ENCODE assay signal across 26 cellular contexts in the genomic region with DNA sequence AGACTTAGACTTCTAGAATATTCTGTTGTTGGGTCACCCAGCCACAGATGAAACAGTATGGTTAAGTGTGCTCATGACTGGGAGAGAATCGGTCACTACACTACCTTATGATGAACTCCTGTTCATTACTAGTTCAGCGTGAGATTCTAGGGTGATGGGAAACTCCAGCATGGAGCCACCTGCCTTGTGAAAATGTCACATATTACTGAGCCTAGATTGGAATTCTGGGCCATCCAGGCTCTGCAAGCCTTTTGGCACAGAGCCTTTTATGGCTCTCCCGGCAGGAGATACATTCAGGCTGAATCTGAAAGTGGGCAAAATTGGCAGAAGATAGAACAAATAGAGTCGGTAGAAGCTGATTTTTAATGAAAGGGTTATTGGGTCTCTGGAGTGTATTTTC. TPM values are rescaled to one million over a fixed set of nuclear protein-coding genes. Genes with fewer than 3 reads are reported as not detected.
"Had no signal": no experiment of that assay in that cellular context is flagged by ENCODE, and none has a peak within 500 bp of the region (broad histone marks: within the 10 kb centered on the region; RNA-seq: fewer than 3 reads in every experiment).

No MANE protein-coding gene starts in this region.

- FAIRE-seq: K562 had no signal

- H3K27ac ChIP-seq: KMS-11, RWPE1 had no signal

- ATAC-seq: K562, Panc1, PC-3 had no signal

- DNase-seq: Kasumi-1; MM.1S; NCI-H1092 treated with DMSO at 0.1 percent for 48 hours; NCI-H1436 treated with DMSO at 0.1 percent for 48 hours; NCI-H1694; NCI-H187 treated with DMSO at 0.1 percent for 48 hours; NCI-H2029 treated with DMSO at 0.1 percent for 48 hours; NCI-H2227 treated with DMSO at 0.1 percent for 48 hours; NCI-H524; NCI-H526 treated with DMSO at 0.1 percent for 48 hours; NCI-H748 treated with DMSO at 0.1 percent for 48 hours; NK-92 treated with Interleukin-12 subunit alpha and Interleukin-12 subunit beta, amount 100 ng/mL, for 24 hours; PC-3; SHP77; SK-N-SH; SW 1271 had no signal

- H3K27ac Mint-ChIP-seq: IgD-negative memory B cell had no signal

- H3K9me3 Mint-ChIP-seq: IgD-negative memory B cell had no signal

- H3K4me3 Mint-ChIP-seq: IgD-negative memory B cell had no signal

- H3K9me3 ChIP-seq: SK-N-SH had no signal

- H3K4me2 ChIP-seq: KMS-11, SK-N-SH had no signal

- H3K36me3 Mint-ChIP-seq: IgD-negative memory B cell had no signal

- H3K9ac ChIP-seq: KMS-11, SK-N-SH had no signal

- H3K4me3 ChIP-seq: K562 had no signal

RNA-seq across cellular contexts. Expression of a gene that starts 19.0 kb away (rescaled TPM):
- total RNA-seq: HT1080, K562, M059J, NCI-H460, OCI-LY7, PC-3, SK-MEL-5 had no signal
- polyA plus RNA-seq: IgD-negative memory B cell, K562, SK-N-SH had no signal
